ENCODE assay signal across 8 cellular contexts in the genomic region with DNA sequence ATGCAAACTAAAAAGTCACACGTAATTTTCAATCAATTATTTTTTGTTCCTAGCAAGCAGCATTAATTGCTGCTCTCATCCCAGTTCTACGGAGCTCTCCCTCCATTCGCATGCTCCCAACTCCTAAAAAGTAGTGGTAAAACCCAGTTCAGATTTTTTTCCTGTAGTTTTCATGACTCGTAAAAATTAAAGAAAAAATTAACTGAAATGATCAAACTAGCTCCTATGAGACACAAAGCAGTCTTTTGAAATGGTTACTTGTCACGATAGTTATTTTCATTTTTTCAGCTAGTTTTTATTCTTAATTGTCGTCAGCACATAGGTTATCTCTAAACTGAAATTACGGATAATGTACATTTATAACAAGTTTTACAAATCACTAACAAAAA. TPM values are rescaled to one million over a fixed set of nuclear protein-coding genes. Genes with fewer than 3 reads are reported as not detected.
DNase-seq lines count a peak whose midpoint lies in the region; ATAC-seq, FAIRE-seq and TF ChIP-seq lines count a peak whose summit lies in the region.

No MANE protein-coding gene starts in this region.

- CTCF ChIA-PET in PC-3 (lab: Charles Lee): interaction anchor here (0.5 to 0.9 kb wide), 2 partner anchors 94 to 120 kb away, joined by 3 read pairs; no protein-coding TSS in a partner anchor

- POLR2A ChIA-PET in PC-3 (lab: Charles Lee; ENCODE audit: unreplicated experiment): interaction anchor here (0.6 to 0.7 kb wide), 4 partner anchors 42 to 411 kb away, joined by 3 to 6 read pairs (median 4); no protein-coding TSS in a partner anchor

- H3K4me2 ChIP-seq in PC-3 (ENCODE audit: low read length): peak overlapping the region; percentile 82

- peaks cover 72% of the 10 kb centered on the region for H4K20me1 ChIP-seq in PC-3 (ENCODE audit: low read length)

- peak overlapping the region; percentile 99 for H3K9ac ChIP-seq in ES-I3 (ENCODE audit: low read depth, low read length)
- peak overlapping the region; percentile 96 for H3K9ac ChIP-seq in PC-3 (ENCODE audit: low read length)

- H3K36me3 ChIP-seq in ES-I3 (ENCODE audit: insufficient read depth, low read length) (peaks cover 47% of the 10 kb centered on the region), PC-3 (ENCODE audit: low read depth, low read length) (peaks cover 66% of the 10 kb centered on the region), pancreas (peaks cover 0 to 37% (median 22%) of the 10 kb centered on the region in 3 donors)

- H3K79me2 ChIP-seq in PC-3 (ENCODE audit: low read length): peaks cover 90% of the 10 kb centered on the region

- DNase-seq in PC-3 (no peak), epithelial cell of proximal tubule (ENCODE audit: low read depth) (no peak), pancreas (no peak), H54 (ENCODE audit: insufficient read length, low spot score) (no peak), left colon (no peak), SHP77 treated with DMSO at 0.1 percent for 48 hours (lab: John Stamatoyannopoulos, UW) (no peak)
- no peak for DNase-seq in activated CD4-positive, alpha-beta T cell treated with anti-CD3 and anti-CD28 coated beads for 48 hours

- TF ChIP-seq CTCF in PC-3 (conservative IDR thresholded peaks at IDR 0.05; ENCODE audit: low read depth, low read length) (no peak), epithelial cell of proximal tubule (conservative IDR thresholded peaks at IDR 0.05; ENCODE audit: low read depth, low read length) (no peak), pancreas (IDR thresholded peaks at IDR 0.05) (no peak)

- ATAC-seq in PC-3 (no peak), pancreas (no peak), left colon (no peak)

- intact Hi-C loops in PC-3 (cut with micrococcal nuclease): loop anchor here (1.0 to 2.0 kb wide), 3 partner anchors 42 to 166 kb away; no protein-coding TSS in a partner anchor
- intact Hi-C loops in pancreas (cut with DNase I): no loop called here
- intact Hi-C loops in left colon (cut with DNase I, micrococcal nuclease): loop anchor here in 1 of 2 donors (10.0 kb wide), 1 partner anchor 104 kb away; no protein-coding TSS in a partner anchor

- 0 to 1% methylated on average over 7 of the region's 7 CpGs for WGBS in pancreas, 2 donors

- TF ChIP-seq POLR2A in H54 (IDR thresholded peaks at IDR 0.05; ENCODE audit: low read depth, low read length): no peak

- H3K9me2 ChIP-seq in PC-3 (replicated peaks; ENCODE audit: low read length): no peaks in the 10 kb centered on the region

- H3K9me3 ChIP-seq in ES-I3 (ENCODE audit: control insufficient read depth, insufficient read depth, low read length) (no peaks in the 10 kb centered on the region), PC-3 (ENCODE audit: low read length) (no peaks in the 10 kb centered on the region), pancreas (no peaks in the 10 kb centered on the region)

- no TSS peak for BruUV-seq in PC-3 (replicated peaks; lab: Mats Ljungman, UMichigan)

- H3F3A ChIP-seq in PC-3 (ENCODE audit: low read length, unreplicated experiment): peaks cover 21% of the 10 kb centered on the region

- H3K4me3 ChIP-seq in PC-3 (ENCODE audit: low read length): peak overlapping the region; percentile 99
- peak overlapping the region; percentile 94 for H3K4me3 ChIP-seq in epithelial cell of proximal tubule (ENCODE audit: low read depth, low read length)
- H3K4me3 ChIP-seq in pancreas: peak overlapping the region; percentile 45 to 93 (median 80)

- H3K27me3 ChIP-seq in PC-3 (ENCODE audit: low read length) (no peaks in the 10 kb centered on the region), pancreas (no peaks in the 10 kb centered on the region)

- H2AFZ ChIP-seq in PC-3 (ENCODE audit: low read length): no peak overlapping the region

- no peak overlapping the region for H3K27ac ChIP-seq in PC-3 (ENCODE audit: low read length)
- H3K27ac ChIP-seq in pancreas: peak overlapping the region in 3 of 4 donors; percentile 95 to 100 (median 100)

- FAIRE-seq in pancreas (lab: Jason Lieb, UNC): no peak
- no peak for FAIRE-seq in H54 (lab: Jason Lieb, UNC)

- H3K4me1 ChIP-seq in ES-I3 (ENCODE audit: insufficient read depth, low read length) (peaks cover 12% of the 10 kb centered on the region; the same call in 1 of the 2 replicates), PC-3 (ENCODE audit: insufficient read depth, low read length) (peaks cover 20% of the 10 kb centered on the region), pancreas (peaks cover 24 to 38% (median 36%) of the 10 kb centered on the region in 3 donors)

RNA-seq across cellular contexts. Expression of gene HNRNPA2B1, which starts 1.8 kb away (rescaled TPM):
- 304 and 457 TPM in 2 replicates for total RNA-seq in PC-3 (2014; rRNA removed)
- total RNA-seq in epithelial cell of proximal tubule: 287 and 348 TPM in 2 replicates
- 100 to 1,000 TPM in 5 of 6 donors, 10 to 100 TPM in 1; 84.7 to 235 (median 143) TPM for total RNA-seq in pancreas
- 100 to 1,000 TPM; 395 to 464 TPM for polyA plus RNA-seq in pancreas
- total RNA-seq in left colon: 100 to 1,000 TPM; 295 to 453 TPM

RNA-seq across cellular contexts. Expression of gene CBX3, which starts 2.8 kb away (rescaled TPM):
- 126 and 132 TPM in 2 replicates for total RNA-seq in PC-3 (2014; rRNA removed)
- total RNA-seq in epithelial cell of proximal tubule: 139 and 151 TPM in 2 replicates
- 10 to 100 TPM; 22.0 to 55.5 (median 32.9) TPM for total RNA-seq in pancreas
- polyA plus RNA-seq in pancreas: 10 to 100 TPM; 32.9 to 60.7 TPM
- total RNA-seq in left colon: 10 to 100 TPM; 73.3 to 81.3 TPM

RNA-seq across cellular contexts. Expression of gene NFE2L3, which starts 46.8 kb away (rescaled TPM):
- total RNA-seq in PC-3 (2014; rRNA removed) (40.0 and 45.2 TPM in 2 replicates), epithelial cell of proximal tubule (75.6 and 98.0 TPM in 2 replicates), pancreas (10 to 100 TPM in 1 of 6 donors, 1 to 10 TPM in 5; 1.2 to 10.3 (median 2.6) TPM), left colon (10 to 100 TPM in 1 of 2 donors, 1 to 10 TPM in 1; 8.8 to 13.4 TPM)
- 1 to 10 TPM; 1.7 to 2.1 TPM for polyA plus RNA-seq in pancreas
